ENCODE assay signal across 29 cellular contexts in genomic region chr4:98619197-98619596, GRCh38.
"Had no signal": no experiment of that assay in that cellular context is flagged by ENCODE, and none has a peak within 500 bp of the region (broad histone marks: within the 10 kb centered on the region; RNA-seq: fewer than 3 reads in every experiment).

No MANE protein-coding gene starts in this region.

- H3K36me3 Mint-ChIP-seq: activated naive CD4-positive, alpha-beta T cell treated with anti-CD3 and anti-CD28 coated beads, Interleukin-2, amount 50 U/mL, for 24 hours had no signal

- H3K36me3 ChIP-seq: gastrocnemius medialis, lower lobe of right lung, pancreas, right atrium auricular region, transverse colon had no signal

- DNase-seq: activated CD4-positive, alpha-beta memory T cell treated with anti-CD3 and anti-CD28 coated beads for 36 hours; activated CD4-positive, alpha-beta T cell treated with anti-CD3 and anti-CD28 coated beads, Interleukin-2, amount 10 ng/mL, durations not matched to agents 24 days and 14 days; activated CD4-positive, CD25-positive, alpha-beta regulatory T cell treated with anti-CD3 and anti-CD28 coated beads, Interleukin-2, amount 50 U/mL, for 72 hours; activated CD8-positive, alpha-beta memory T cell treated with anti-CD3 and anti-CD28 coated beads, Interleukin-2, amount 50 U/mL, for 48 hours; activated gamma-delta T cell treated with Interleukin-2 at 50 U/mL for 16 hours; activated naive CD8-positive, alpha-beta T cell treated with anti-CD3 and anti-CD28 coated beads, Interleukin-2, amount 50 U/mL, for 24 hours; activated T-cell treated with anti-CD3 and anti-CD28 coated beads, Interleukin-2, amount 50 U/mL, for 24 hours; amygdala; dermis blood vessel endothelial cell; effector CD8-positive, alpha-beta T cell; gastrocnemius medialis; islet precursor cell; lower lobe of right lung; mucosa of descending colon; nucleus accumbens; pancreas; stimulated activated CD4-positive, alpha-beta T cell treated with anti-CD3 and anti-CD28 coated beads, Interleukin-1b, Interleukin-23, amount 100 ng/mL, for 48 hours; stimulated activated naive CD4-positive, alpha-beta T cell; T-helper 17 cell; T1000; testis; transverse colon had no signal

- H2AFZ ChIP-seq: hepatocyte had no signal

- H3K4me3 ChIP-seq: gastrocnemius medialis, hepatocyte, lower lobe of right lung, mucosa of descending colon, pancreas, right atrium auricular region, smooth muscle cell, testis, transverse colon had no signal

- H3K9me3 ChIP-seq: gastrocnemius medialis, lower lobe of right lung, mucosa of descending colon, pancreas, right atrium auricular region, testis, transverse colon had no signal

- H3K27ac Mint-ChIP-seq: activated CD4-positive, alpha-beta memory T cell treated with anti-CD3 and anti-CD28 coated beads for 36 hours; activated CD4-positive, alpha-beta T cell treated with anti-CD3 and anti-CD28 coated beads, Interleukin-2, amount 10 ng/mL, durations not matched to agents 24 days and 14 days; activated naive CD4-positive, alpha-beta T cell treated with anti-CD3 and anti-CD28 coated beads, Interleukin-2, amount 50 U/mL, for 24 hours; activated naive CD8-positive, alpha-beta T cell treated with anti-CD3 and anti-CD28 coated beads, Interleukin-2, amount 50 U/mL, for 24 hours; activated T-cell treated with anti-CD3 and anti-CD28 coated beads, Interleukin-2, amount 50 U/mL, for 24 hours; T-helper 17 cell had no signal

- ATAC-seq: activated naive CD8-positive, alpha-beta T cell treated with anti-CD3 and anti-CD28 coated beads, Interleukin-2, amount 50 U/mL, for 24 hours; gastrocnemius medialis; left lobe of liver; lower lobe of right lung; pancreas; T-helper 17 cell had no signal

- H3K4me1 ChIP-seq: lower lobe of right lung, pancreas had no signal

- H3K27me3 Mint-ChIP-seq: activated CD4-positive, alpha-beta memory T cell treated with anti-CD3 and anti-CD28 coated beads for 36 hours; activated CD4-positive, alpha-beta T cell treated with anti-CD3 and anti-CD28 coated beads, Interleukin-2, amount 10 ng/mL, durations not matched to agents 24 days and 14 days; activated naive CD4-positive, alpha-beta T cell treated with anti-CD3 and anti-CD28 coated beads, Interleukin-2, amount 50 U/mL, for 24 hours; activated naive CD8-positive, alpha-beta T cell treated with anti-CD3 and anti-CD28 coated beads, Interleukin-2, amount 50 U/mL, for 24 hours; activated T-cell treated with anti-CD3 and anti-CD28 coated beads, Interleukin-2, amount 50 U/mL, for 24 hours; central memory CD8-positive, alpha-beta T cell; T-helper 17 cell had no signal

- H3K9me3 Mint-ChIP-seq: activated CD4-positive, alpha-beta memory T cell treated with anti-CD3 and anti-CD28 coated beads for 36 hours; activated CD4-positive, alpha-beta T cell treated with anti-CD3 and anti-CD28 coated beads, Interleukin-2, amount 10 ng/mL, durations not matched to agents 24 days and 14 days; activated naive CD4-positive, alpha-beta T cell treated with anti-CD3 and anti-CD28 coated beads, Interleukin-2, amount 50 U/mL, for 24 hours; activated naive CD8-positive, alpha-beta T cell treated with anti-CD3 and anti-CD28 coated beads, Interleukin-2, amount 50 U/mL, for 24 hours; activated T-cell treated with anti-CD3 and anti-CD28 coated beads, Interleukin-2, amount 50 U/mL, for 24 hours; central memory CD8-positive, alpha-beta T cell; neural crest cell had no signal

- H3K4me2 ChIP-seq: hepatocyte, smooth muscle cell had no signal

- H3K27ac ChIP-seq: gastrocnemius medialis, hepatocyte, lower lobe of right lung, pancreas, right atrium auricular region, testis, transverse colon had no signal

- H3K4me3 Mint-ChIP-seq: activated CD4-positive, alpha-beta memory T cell treated with anti-CD3 and anti-CD28 coated beads for 36 hours; activated CD4-positive, alpha-beta T cell treated with anti-CD3 and anti-CD28 coated beads, Interleukin-2, amount 10 ng/mL, durations not matched to agents 24 days and 14 days; activated naive CD4-positive, alpha-beta T cell treated with anti-CD3 and anti-CD28 coated beads, Interleukin-2, amount 50 U/mL, for 24 hours; activated naive CD8-positive, alpha-beta T cell treated with anti-CD3 and anti-CD28 coated beads, Interleukin-2, amount 50 U/mL, for 24 hours; activated T-cell treated with anti-CD3 and anti-CD28 coated beads, Interleukin-2, amount 50 U/mL, for 24 hours; central memory CD8-positive, alpha-beta T cell; neural crest cell; T-helper 17 cell had no signal

- H3K27me3 ChIP-seq: gastrocnemius medialis, hepatocyte, pancreas, right atrium auricular region, testis, transverse colon had no signal
